In the genomic region with DNA sequence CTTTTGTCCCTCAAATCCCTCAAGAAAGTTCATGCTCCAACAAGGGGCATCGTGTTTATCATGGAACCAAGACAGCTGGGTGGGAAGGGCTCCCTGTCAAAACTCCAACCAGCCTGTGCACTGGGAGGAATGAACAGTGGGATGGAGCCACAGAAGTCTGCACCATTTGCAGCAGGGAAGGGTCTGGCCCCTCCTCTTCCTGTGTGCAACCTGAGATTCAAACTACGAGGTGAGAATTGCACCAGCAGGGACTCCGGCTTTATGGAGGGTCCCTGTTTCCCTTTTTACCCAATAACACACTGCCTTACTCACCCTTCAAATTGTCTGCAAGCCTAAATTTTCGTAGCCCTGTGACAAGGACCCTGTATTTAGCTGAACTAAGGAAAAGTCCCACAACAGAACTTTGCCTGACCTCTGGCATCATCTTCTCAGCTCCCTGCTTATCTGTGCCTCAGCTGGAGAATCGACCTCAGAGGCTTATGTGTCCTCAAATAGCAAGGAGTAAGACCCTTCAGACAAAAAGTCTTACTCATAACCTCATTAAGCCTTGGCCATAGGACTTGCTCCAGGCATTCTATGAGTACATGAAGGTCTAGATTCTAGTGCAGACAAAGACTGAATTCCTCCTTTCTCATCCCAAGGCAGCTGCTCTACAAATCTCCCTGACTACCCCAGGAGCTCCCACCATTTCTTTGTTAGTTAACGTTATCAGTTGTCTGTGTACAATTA, we compare ENCODE assay signal across 27 cellular contexts.
"Had no signal": no experiment of that assay in that cellular context is flagged by ENCODE, and none has a peak within 500 bp of the region (broad histone marks: within the 10 kb centered on the region; RNA-seq: fewer than 3 reads in every experiment).

No MANE protein-coding gene starts in this region.

- H3K9me3 ChIP-seq: colonic mucosa, esophagus squamous epithelium, gastroesophageal sphincter, mucosa of descending colon, prostate gland, stomach, suprapubic skin, uterus had no signal

- H3K4me3 Mint-ChIP-seq: activated naive CD8-positive, alpha-beta T cell; effector memory CD8-positive, alpha-beta T cell; memory B cell; neural progenitor cell; stimulated activated memory B cell treated with anti-CD40 and anti-IgM and Interleukin-4, amounts not matched to agents 10 μg/mL and 1 μg/mL and 100 μg/mL, for 72 hours; T-cell; T-helper 2 cell treated with Interferon-gamma antibody and Interleukin-4, amounts not matched to agents 5 μg/mL and 100 μg/mL, for 36 hours had no signal

- H3K27ac Mint-ChIP-seq: activated naive CD8-positive, alpha-beta T cell; effector memory CD8-positive, alpha-beta T cell; memory B cell; neural progenitor cell; stimulated activated memory B cell treated with anti-CD40 and anti-IgM and Interleukin-4, amounts not matched to agents 10 μg/mL and 1 μg/mL and 100 μg/mL, for 72 hours; T-cell; T-helper 2 cell treated with Interferon-gamma antibody and Interleukin-4, amounts not matched to agents 5 μg/mL and 100 μg/mL, for 36 hours had no signal

- H3K9ac ChIP-seq: neural progenitor cell had no signal

- H3K4me1 Mint-ChIP-seq: memory B cell; stimulated activated memory B cell treated with anti-CD40 and anti-IgM and Interleukin-4, amounts not matched to agents 10 μg/mL and 1 μg/mL and 100 μg/mL, for 72 hours; T-cell had no signal

- ATAC-seq: effector memory CD8-positive, alpha-beta T cell; gastroesophageal sphincter; mucosa of descending colon; stimulated activated memory B cell treated with anti-CD40 and anti-IgM and Interleukin-4, amounts not matched to agents 10 μg/mL and 1 μg/mL and 100 μg/mL, for 72 hours; T-cell had no signal

- H3K4me3 ChIP-seq: colonic mucosa, dorsolateral prefrontal cortex, esophagus squamous epithelium, gastroesophageal sphincter, mucosa of descending colon, neural progenitor cell, prostate gland, stomach, suprapubic skin, tibial nerve, uterus had no signal

- H3K4me2 ChIP-seq: neural progenitor cell had no signal

- FAIRE-seq: bronchial epithelial cell, islet of Langerhans, TTC549 had no signal

- DNase-seq: activated gamma-delta T cell treated with Interleukin-2 at 50 U/mL for 16 hours; activated T-cell treated with anti-CD3 and anti-CD28 coated beads, Interleukin-2, amount 50 U/mL, for 1 hour; amniotic stem cell; colonic mucosa; dorsolateral prefrontal cortex; effector memory CD8-positive, alpha-beta T cell; esophagus squamous epithelium; head of caudate nucleus; hypothalamus; mucosa of descending colon; stimulated activated CD4-positive, alpha-beta T cell treated with anti-CD3 and anti-CD28 coated beads, Interleukin-1b, Interleukin-23, amount 100 ng/mL, for 48 hours; stomach; T-cell; uterus; WERI-Rb-1 had no signal

- H3K27ac ChIP-seq: colonic mucosa, esophagus squamous epithelium, gastroesophageal sphincter, neural progenitor cell, prostate gland, stomach, suprapubic skin, tibial nerve, uterus, WERI-Rb-1 had no signal

- H3K4me1 ChIP-seq: colonic mucosa, prostate gland, stomach, suprapubic skin, uterus had no signal

- H3K9me3 Mint-ChIP-seq: effector memory CD8-positive, alpha-beta T cell; memory B cell; neural progenitor cell; stimulated activated memory B cell treated with anti-CD40 and anti-IgM and Interleukin-4, amounts not matched to agents 10 μg/mL and 1 μg/mL and 100 μg/mL, for 72 hours; T-cell; T-helper 2 cell treated with Interferon-gamma antibody and Interleukin-4, amounts not matched to agents 5 μg/mL and 100 μg/mL, for 36 hours had no signal

- H2AFZ ChIP-seq: neural progenitor cell had no signal

- H3K36me3 ChIP-seq: colonic mucosa, esophagus squamous epithelium, gastroesophageal sphincter, neural progenitor cell, prostate gland, stomach, suprapubic skin, tibial nerve, uterus, WERI-Rb-1 had no signal

- H3K36me3 Mint-ChIP-seq: activated naive CD8-positive, alpha-beta T cell; memory B cell; neural progenitor cell; stimulated activated memory B cell treated with anti-CD40 and anti-IgM and Interleukin-4, amounts not matched to agents 10 μg/mL and 1 μg/mL and 100 μg/mL, for 72 hours; T-cell had no signal

- H3K27me3 ChIP-seq: colonic mucosa, dorsolateral prefrontal cortex, esophagus squamous epithelium, gastroesophageal sphincter, neural progenitor cell, suprapubic skin, tibial nerve, uterus had no signal
